In genomic region chrX:37912286-37912685, GRCh38 we compare ENCODE assay signal across 14 cellular contexts.
DNase-seq lines count a peak whose midpoint lies in the region; ATAC-seq and TF ChIP-seq lines count a peak whose summit lies in the region.
"Had no signal": no experiment of that assay in that cellular context is flagged by ENCODE, and none has a peak within 500 bp of the region (broad histone marks: within the 10 kb centered on the region; RNA-seq: fewer than 3 reads in every experiment).

No MANE protein-coding gene starts in this region.

- TF ChIP-seq CTCF in SK-N-SH (IDR thresholded peaks at IDR 0.05) (no peak), foreskin keratinocyte (conservative IDR thresholded peaks at IDR 0.05) (no peak)

- no peaks in the 10 kb centered on the region for H3F3A ChIP-seq in GM23248 (ENCODE audit: insufficient read depth)
- H3F3A ChIP-seq in SK-N-SH (replicated peaks; ENCODE audit: insufficient read depth), result peaks cover 6% of the 10 kb centered on the region

- H3K36me3 ChIP-seq in GM23248 (ENCODE audit: low read depth), result no peaks in the 10 kb centered on the region
- H3K36me3 ChIP-seq in SK-N-SH (replicated peaks in 1 of 2; ENCODE audit: control insufficient read depth in 1 of 2, insufficient read depth in 2 of 2, low read length in 1 of 2), result no peaks in the 10 kb centered on the region
- H3K36me3 ChIP-seq: esophagus squamous epithelium had no signal

- H3K4me1 ChIP-seq in GM23248 (ENCODE audit: insufficient read depth), result peaks cover 11% of the 10 kb centered on the region
- H3K4me1 ChIP-seq in SK-N-SH (ENCODE audit: control insufficient read depth in 1 of 2, insufficient read depth in 2 of 2, low read depth in 1 of 2, low read length in 1 of 2), result peaks cover 0 to 11% of the 10 kb centered on the region in 2 experiments; a peak in 2 of 4 replicates
- peaks cover 14% of the 10 kb centered on the region for H3K4me1 ChIP-seq in foreskin keratinocyte
- H3K4me1 ChIP-seq: esophagus squamous epithelium had no signal

- H3K9me3 ChIP-seq in GM23248 (ENCODE audit: low read depth) (no peaks in the 10 kb centered on the region), SK-N-SH (no peaks in the 10 kb centered on the region)
- H3K9me3 ChIP-seq: esophagus squamous epithelium had no signal

- H3K79me2 ChIP-seq in GM23248 (ENCODE audit: insufficient read depth) (no peaks in the 10 kb centered on the region), SK-N-SH (ENCODE audit: insufficient read depth) (no peaks in the 10 kb centered on the region)

- H3K9me2 ChIP-seq in GM23248 (ENCODE audit: insufficient read depth), result no peaks in the 10 kb centered on the region
- H3K9me2 ChIP-seq in SK-N-SH, result no peaks in the 10 kb centered on the region

- H3K27me3 ChIP-seq in GM23248 (replicated peaks; ENCODE audit: insufficient read depth) (no peaks in the 10 kb centered on the region), SK-N-SH (ENCODE audit: insufficient read depth) (no peaks in the 10 kb centered on the region; the same call in 1 of the 2 replicates), foreskin keratinocyte (no peaks in the 10 kb centered on the region)
- H3K27me3 ChIP-seq: esophagus squamous epithelium had no signal

- H2AFZ ChIP-seq in GM23248 (no peak overlapping the region), SK-N-SH (ENCODE audit: low read depth) (no peak overlapping the region)

- H4K20me1 ChIP-seq in GM23248 (ENCODE audit: insufficient read depth) (no peaks in the 10 kb centered on the region), SK-N-SH (ENCODE audit: insufficient read depth) (no peaks in the 10 kb centered on the region)

- CTCF ChIA-PET in SK-N-SH (lab: Yijun Ruan, JAX), result interaction anchor here (1.0 kb wide), 1 partner anchor 14 kb away, joined by 3 read pairs; no protein-coding TSS in a partner anchor

- TF ChIP-seq RAD21 in SK-N-SH (IDR thresholded peaks at IDR 0.05; ENCODE audit: low read length), result no peak

- TF ChIP-seq EP300 in SK-N-SH (IDR thresholded peaks at IDR 0.05; ENCODE audit: borderline replicate concordance in 1 of 2, low read depth in 1 of 2, low read length in 1 of 2), result no peak

- H3K4me2 ChIP-seq in GM23248 (ENCODE audit: unreplicated experiment) (no peak overlapping the region), SK-N-SH (no peak overlapping the region)

- H3K27ac ChIP-seq in GM23248, result no peak overlapping the region
- H3K27ac ChIP-seq in SK-N-SH (ENCODE audit: low read depth in 2 of 2, low read length in 1 of 2), result peak overlapping the region in 1 of 2 experiments; percentile 29; a peak in 1 of 4 replicates
- no peak overlapping the region for H3K27ac ChIP-seq in foreskin keratinocyte
- H3K27ac ChIP-seq: esophagus squamous epithelium had no signal

- WGBS in GM23248 (ENCODE audit: low coverage in 1 of 2, low lambda C conversion rate in 2 of 2, missing lambda C conversion rate in 2 of 2), 2 experiments, result 3 to 5% methylated on average over 3 of the region's 3 CpGs
- 3% methylated on average over 3 of the region's 3 CpGs for WGBS in SK-N-SH (ENCODE audit: low lambda C conversion rate)

- in situ Hi-C loops in GM23248 (cut with MboI), result loop anchor here (25.0 kb wide), 1 partner anchor 400 kb away; no protein-coding TSS in a partner anchor

- H3K9ac ChIP-seq in GM23248 (no peak overlapping the region), SK-N-SH (no peak overlapping the region)

- DNase-seq in A172 (ENCODE audit: low spot score) (peak; percentile 80), GM23248 (peak; percentile 53), SK-N-SH (no peak), foreskin keratinocyte (peak; percentile 40 to 53), midbrain (lab: John Stamatoyannopoulos, UW) (no peak), left lobe of liver (ENCODE audit: low spot score) (no peak)
- DNase-seq: activated CD4-positive, alpha-beta memory T cell treated with anti-CD3 and anti-CD28 coated beads for 36 hours; activated naive CD4-positive, alpha-beta T cell treated with Interleukin-2 at 50 U/mL for 16 hours; cerebellar nuclear complex; DND-41; esophagus squamous epithelium; stimulated activated CD4-positive, alpha-beta T cell treated with anti-CD3 and anti-CD28 coated beads, Interleukin-2, amount 100 ng/mL, for 24 hours had no signal

- ATAC-seq in foreskin keratinocyte (peak; percentile 97), GM21447 (IDR thresholded peaks at IDR 0.05; ENCODE audit: unreplicated experiment) (no peak), left lobe of liver (no peak), HG03439 (IDR thresholded peaks at IDR 0.05; ENCODE audit: unreplicated experiment) (no peak)

- H3K4me3 ChIP-seq in GM23248 (no peak overlapping the region), SK-N-SH (ENCODE audit: low read depth in 2 of 2, low read length in 1 of 2) (no peak overlapping the region)
- H3K4me3 ChIP-seq: esophagus squamous epithelium had no signal

- POLR2A ChIA-PET in SK-N-SH (lab: Yijun Ruan, JAX), result no interaction called here

TF ChIP-seq in SK-N-SH, 30 proteins besides CTCF, POLR2A, EP300 and RAD21:
- TF ChIP-seq FOSL2 (IDR thresholded peaks at IDR 0.05; ENCODE audit: borderline replicate concordance, low read depth) (peak; percentile 61), JUND (IDR thresholded peaks at IDR 0.05) (peak; percentile 76), USF1 (IDR thresholded peaks at IDR 0.05; ENCODE audit: borderline replicate concordance, low read depth) (no peak), TCF12 (IDR thresholded peaks at IDR 0.05) (peak; percentile 67), ELF1 (IDR thresholded peaks at IDR 0.05) (no peak), PBX3 (IDR thresholded peaks at IDR 0.05) (peak; percentile 59)

Comparison
In these comparisons a context has a peak if more than half of its experiments do, and no peak if none do; other contexts are left out.
1. DNase-seq: peak in A172 (single experiment), GM23248 (single experiment) and foreskin keratinocyte (2 of 2); none in SK-N-SH (single experiment), midbrain (single experiment) and left lobe of liver (single experiment).